Comparison of ENCODE assay signal across 1 cellular context in genomic region chr10:87500646-87501048, GRCh38.
TF ChIP-seq lines count a peak whose summit lies in the region.

No MANE protein-coding gene starts in this region.

TF ChIP-seq in HepG2, 621 proteins besides CTCF, POLR2A, EP300 and RAD21 (continued from another document and continues in another):
- no peak for TF ChIP-seq THAP7 (CRISPR knock-in tag; IDR thresholded peaks at IDR 0.05)
- no peak for TF ChIP-seq MLXIP (CRISPR knock-in tag; IDR thresholded peaks at IDR 0.05; ENCODE audit: borderline replicate concordance)
- TF ChIP-seq TAF15 (IDR thresholded peaks at IDR 0.05; ENCODE audit: low read depth, low read length, poor library complexity, severe bottlenecking), result no peak
- peak; percentile 94 for TF ChIP-seq MED1 (CRISPR knock-in tag; IDR thresholded peaks at IDR 0.05)
- no peak for TF ChIP-seq MXD3 (CRISPR knock-in tag; IDR thresholded peaks at IDR 0.05)
- TF ChIP-seq ZBTB2 (CRISPR knock-in tag; IDR thresholded peaks at IDR 0.05; ENCODE audit: low read depth), result no peak; the same call in 1 of the 2 replicates
- no peak for TF ChIP-seq HCFC1 (IDR thresholded peaks at IDR 0.05; ENCODE audit: low read depth, low read length)
- no peak for TF ChIP-seq CCAR2 (optimal IDR thresholded peaks at IDR 0.05; ENCODE audit: low read depth, low read length)
- TF ChIP-seq ATF4 (CRISPR knock-in tag; IDR thresholded peaks at IDR 0.05), result peak; percentile 85 to 99
- TF ChIP-seq ZNF460 (CRISPR knock-in tag; IDR thresholded peaks at IDR 0.05; ENCODE audit: borderline replicate concordance), result peak; percentile 68; the same call in 1 of the 2 replicates
- no peak for TF ChIP-seq ZNF674 (CRISPR knock-in tag; IDR thresholded peaks at IDR 0.05; ENCODE audit: low read depth)
- no peak for TF ChIP-seq ZSCAN31 (CRISPR knock-in tag; IDR thresholded peaks at IDR 0.05; ENCODE audit: low read depth)
- no peak for TF ChIP-seq ZNF20 (CRISPR knock-in tag; IDR thresholded peaks at IDR 0.05)
- no peak for TF ChIP-seq ZUFSP (CRISPR knock-in tag; IDR thresholded peaks at IDR 0.05; ENCODE audit: borderline replicate concordance)
- TF ChIP-seq ATF1 (CRISPR knock-in tag; IDR thresholded peaks at IDR 0.05), result peak; percentile 66; the same call in 1 of the 2 replicates
- peak; percentile 25; the same call in 1 of the 2 replicates for TF ChIP-seq ZNF501 (CRISPR knock-in tag; IDR thresholded peaks at IDR 0.05)
- no peak for TF ChIP-seq ZBTB40 (IDR thresholded peaks at IDR 0.05)
- no peak; the same call in 1 of the 2 replicates for TF ChIP-seq ZBTB40 (CRISPR knock-in tag; IDR thresholded peaks at IDR 0.05)
- TF ChIP-seq ZNF335 (CRISPR knock-in tag; IDR thresholded peaks at IDR 0.05), result peak; percentile 85
- TF ChIP-seq MEIS2 (CRISPR knock-in tag; IDR thresholded peaks at IDR 0.05), result peak; percentile 42; the same call in 1 of the 2 replicates
- TF ChIP-seq AHR (CRISPR knock-in tag; IDR thresholded peaks at IDR 0.05), result no peak; the same call in 1 of the 2 replicates
- peak; percentile 99 for TF ChIP-seq HNF4A (CRISPR knock-in tag; IDR thresholded peaks at IDR 0.05)
- peak; percentile 84 for TF ChIP-seq MEIS1 (CRISPR knock-in tag; IDR thresholded peaks at IDR 0.05; ENCODE audit: borderline replicate concordance)
- TF ChIP-seq ZNF33A (CRISPR knock-in tag; IDR thresholded peaks at IDR 0.05; ENCODE audit: borderline replicate concordance), result no peak
- TF ChIP-seq TOPORS (CRISPR knock-in tag; IDR thresholded peaks at IDR 0.05), result peak; percentile 79; the same call in 1 of the 2 replicates
- peak; percentile 91 for TF ChIP-seq ZSCAN21 (CRISPR knock-in tag; IDR thresholded peaks at IDR 0.05; ENCODE audit: borderline replicate concordance)
- TF ChIP-seq ZNF296 (CRISPR knock-in tag; conservative IDR thresholded peaks at IDR 0.05), result no peak
- no peak for TF ChIP-seq SP2 (CRISPR knock-in tag; IDR thresholded peaks at IDR 0.05)
- TF ChIP-seq POLR2G (IDR thresholded peaks at IDR 0.05; ENCODE audit: low read depth, low read length), result peak; percentile 78
- peak; percentile 60; the same call in 1 of the 2 replicates for TF ChIP-seq ARNTL (CRISPR knock-in tag; IDR thresholded peaks at IDR 0.05)
- no peak for TF ChIP-seq U2AF2 (IDR thresholded peaks at IDR 0.05; ENCODE audit: low read depth, low read length)
- TF ChIP-seq TGIF2 (CRISPR knock-in tag; IDR thresholded peaks at IDR 0.05), result peak; percentile 88
- TF ChIP-seq TCF7L2 (IDR thresholded peaks at IDR 0.05; ENCODE audit: low read depth, low read length), result no peak
- TF ChIP-seq ZNF704 (CRISPR knock-in tag; IDR thresholded peaks at IDR 0.05; ENCODE audit: borderline replicate concordance), result no peak
- TF ChIP-seq SPEN (CRISPR knock-in tag; IDR thresholded peaks at IDR 0.05; ENCODE audit: low read depth), result peak; percentile 62; the same call in 1 of the 2 replicates
- no peak for TF ChIP-seq ZNF224 (CRISPR knock-in tag; IDR thresholded peaks at IDR 0.05)
- TF ChIP-seq RFX3 (CRISPR knock-in tag; IDR thresholded peaks at IDR 0.05), result peak; percentile 13; the same call in 1 of the 2 replicates
- no peak for TF ChIP-seq ZNF10 (CRISPR knock-in tag; IDR thresholded peaks at IDR 0.05; ENCODE audit: borderline replicate concordance, low read depth)
- TF ChIP-seq PAWR (CRISPR knock-in tag; IDR thresholded peaks at IDR 0.05; ENCODE audit: borderline replicate concordance), result no peak
- TF ChIP-seq ZBTB7B (CRISPR knock-in tag; IDR thresholded peaks at IDR 0.05), result peak; percentile 97
- peak; percentile 60; the same call in 1 of the 2 replicates for TF ChIP-seq ZBTB21 (CRISPR knock-in tag; IDR thresholded peaks at IDR 0.05)
- TF ChIP-seq DRAP1 (CRISPR knock-in tag; IDR thresholded peaks at IDR 0.05), result peak; percentile 74; the same call in 1 of the 2 replicates
- peak; percentile 88 for TF ChIP-seq ARID3A (IDR thresholded peaks at IDR 0.05; ENCODE audit: low read depth, low read length)
